25 cellular contexts compared by ENCODE assay signal in genomic region chr4:145438298-145438697, GRCh38. TPM values are rescaled to one million over a fixed set of nuclear protein-coding genes. Genes with fewer than 3 reads are reported as not detected.
DNase-seq lines count a peak whose midpoint lies in the region; ATAC-seq, FAIRE-seq and TF ChIP-seq lines count a peak whose summit lies in the region.
"Had no signal": no experiment of that assay in that cellular context is flagged by ENCODE, and none has a peak within 500 bp of the region (broad histone marks: within the 10 kb centered on the region; RNA-seq: fewer than 3 reads in every experiment).

No MANE protein-coding gene starts in this region.

- in situ Hi-C loops in HAP-1 (cut with MboI; ENCODE audit: low sequenced_read_pairs), result no loop called here

- H3K36me3 ChIP-seq in HAP-1 (replicated peaks) (no peaks in the 10 kb centered on the region), pancreas (no peaks in the 10 kb centered on the region)
- H3K36me3 ChIP-seq: BE2C; BLaER1 treated with 17β-estradiol and CSF1 and Interleukin-3, amounts not matched to agents 10 nM and 100 nM had no signal

- no peak for FAIRE-seq in pancreas (lab: Jason Lieb, UNC)
- FAIRE-seq: A549, D721Med, GM12878, GM19239 had no signal

- no peaks in the 10 kb centered on the region for H3K4me1 ChIP-seq in HAP-1
- no peaks in the 10 kb centered on the region for H3K4me1 ChIP-seq in pancreas
- H3K4me1 ChIP-seq: A549; BE2C; BLaER1 treated with 17β-estradiol and CSF1 and Interleukin-3, amounts not matched to agents 10 nM and 100 nM had no signal

- no peak for TF ChIP-seq CTCF in activated CD8-positive, alpha-beta T cell treated with anti-CD3 and anti-CD28 coated beads for 36 hours (IDR thresholded peaks at IDR 0.05)
- no peak for TF ChIP-seq CTCF in pancreas (IDR thresholded peaks at IDR 0.05)

- H3K4me3 ChIP-seq in HAP-1 (no peak overlapping the region), pancreas (no peak overlapping the region)
- H3K4me3 ChIP-seq: A549; BLaER1 treated with 17β-estradiol and CSF1 and Interleukin-3, amounts not matched to agents 10 nM and 100 nM; GM12878; GM23338 had no signal

- POLR2A ChIA-PET in activated CD8-positive, alpha-beta T cell treated with anti-CD3 and anti-CD28 coated beads for 36 hours (lab: Charles Lee), result no interaction called here

- H3K9me3 Mint-ChIP-seq in activated CD8-positive, alpha-beta T cell treated with anti-CD3 and anti-CD28 coated beads for 36 hours, result peaks cover 12% of the 10 kb centered on the region
- H3K9me3 Mint-ChIP-seq: H9, HFFc6 had no signal

- intact Hi-C loops in left ventricle myocardium superior (cut with micrococcal nuclease), result no loop called here
- intact Hi-C loops in cardiac septum (cut with DNase I), result no loop called here
- intact Hi-C loops in activated CD8-positive, alpha-beta T cell treated with anti-CD3 and anti-CD28 coated beads for 36 hours (cut with micrococcal nuclease), result no loop called here
- intact Hi-C loops in pancreas (cut with DNase I), result no loop called here

- CTCF ChIA-PET in activated CD8-positive, alpha-beta T cell treated with anti-CD3 and anti-CD28 coated beads for 36 hours (lab: Charles Lee), result interaction anchor here (1.0 kb wide), 1 partner anchor 10 kb away, joined by 3 read pairs; no protein-coding TSS in a partner anchor

- H3K27me3 Mint-ChIP-seq in activated CD8-positive, alpha-beta T cell treated with anti-CD3 and anti-CD28 coated beads for 36 hours, result peaks cover 16% of the 10 kb centered on the region

- H3K27ac Mint-ChIP-seq in activated CD8-positive, alpha-beta T cell treated with anti-CD3 and anti-CD28 coated beads for 36 hours, result no peak overlapping the region
- H3K27ac Mint-ChIP-seq: CD14-positive monocyte; CD4-positive, alpha-beta T cell; CD8-positive, alpha-beta memory T cell; GM23338; H9; HFFc6 had no signal

- 63 to 64% methylated on average over 4 of the region's 4 CpGs for WGBS in pancreas, 2 donors

- H3K36me3 Mint-ChIP-seq in activated CD8-positive, alpha-beta T cell treated with anti-CD3 and anti-CD28 coated beads for 36 hours (ENCODE audit: low read depth), result no peaks in the 10 kb centered on the region
- H3K36me3 Mint-ChIP-seq: CD14-positive monocyte; CD8-positive, alpha-beta memory T cell had no signal

- H3K4me1 Mint-ChIP-seq in activated CD8-positive, alpha-beta T cell treated with anti-CD3 and anti-CD28 coated beads for 36 hours (ENCODE audit: low read depth), result no peaks in the 10 kb centered on the region
- H3K4me1 Mint-ChIP-seq: CD14-positive monocyte; CD8-positive, alpha-beta memory T cell had no signal

- H3K9me3 ChIP-seq in HAP-1 (no peaks in the 10 kb centered on the region), pancreas (no peaks in the 10 kb centered on the region)
- H3K9me3 ChIP-seq: A549 had no signal

- no peak for DNase-seq in left ventricle myocardium superior
- DNase-seq in cardiac septum (ENCODE audit: low spot score), result no peak
- DNase-seq in DMS53 treated with DMSO at 0.1 percent for 48 hours (lab: John Stamatoyannopoulos, UW; ENCODE audit: unreplicated experiment), result peak; percentile 2
- DNase-seq in left lobe of liver (ENCODE audit: low spot score), result no peak
- no peak for DNase-seq in HAP-1 (ENCODE audit: low spot score in 2 of 2)
- DNase-seq in activated CD8-positive, alpha-beta T cell treated with anti-CD3 and anti-CD28 coated beads for 36 hours, result no peak
- no peak for DNase-seq in pancreas
- DNase-seq: 8988T; ACHN; AML-193; BE2C; CD4-positive, alpha-beta T cell; CD8-positive, alpha-beta memory T cell; DMS79; EL; GDM1; H9; HFFc6 had no signal

- no peak overlapping the region for H3K4me3 Mint-ChIP-seq in activated CD8-positive, alpha-beta T cell treated with anti-CD3 and anti-CD28 coated beads for 36 hours
- H3K4me3 Mint-ChIP-seq: CD14-positive monocyte; CD4-positive, alpha-beta T cell; CD8-positive, alpha-beta memory T cell; GM23338; H9; HFFc6 had no signal

- H3K27me3 ChIP-seq in HAP-1 (ENCODE audit: low read depth) (no peaks in the 10 kb centered on the region), pancreas (no peaks in the 10 kb centered on the region)
- H3K27me3 ChIP-seq: BLaER1 treated with 17β-estradiol and CSF1 and Interleukin-3, amounts not matched to agents 10 nM and 100 nM had no signal

- H3K27ac ChIP-seq in pancreas, result no peak overlapping the region
- H3K27ac ChIP-seq: A549; BLaER1 treated with 17β-estradiol and CSF1 and Interleukin-3, amounts not matched to agents 10 nM and 100 nM had no signal

- ATAC-seq in left ventricle myocardium superior (peak; percentile 46), left lobe of liver (peak; percentile 81), pancreas (no peak)
- ATAC-seq in activated CD8-positive, alpha-beta T cell treated with anti-CD3 and anti-CD28 coated beads for 36 hours, result no peak
- ATAC-seq: A549, GM12878, GM23338 had no signal

RNA-seq across cellular contexts. Expression of gene SMAD1, which starts 43.4 kb away (rescaled TPM):
- total RNA-seq in left ventricle myocardium superior (12.5 TPM), cardiac septum (10.8 TPM), left lobe of liver (15.3 TPM), pancreas (10 to 100 TPM; 11.4 to 19.3 (median 16.6) TPM)
- total RNA-seq in activated CD8-positive, alpha-beta T cell treated with anti-CD3 and anti-CD28 coated beads for 36 hours, result under 1 TPM; 0.67 to 0.92 TPM
- polyA plus RNA-seq in pancreas, result 1 to 10 TPM; 2.6 to 4.6 TPM

Comparison
In these comparisons a context has a peak if more than half of its experiments do, and no peak if none do; other contexts are left out.
1. ATAC-seq: peak in left ventricle myocardium superior (single experiment) and left lobe of liver (single experiment); none in activated CD8-positive, alpha-beta T cell treated with anti-CD3 and anti-CD28 coated beads for 36 hours (single experiment) and pancreas (0 of 4).